Comparison of ENCODE assay signal across 17 cellular contexts in genomic region chr4:170399894-170400293, GRCh38.
DNase-seq lines count a peak whose midpoint lies in the region; ATAC-seq and TF ChIP-seq lines count a peak whose summit lies in the region.
"Had no signal": no experiment of that assay in that cellular context is flagged by ENCODE, and none has a peak within 500 bp of the region (broad histone marks: within the 10 kb centered on the region; RNA-seq: fewer than 3 reads in every experiment).

No MANE protein-coding gene starts in this region.

- no peaks in the 10 kb centered on the region for H3K36me3 Mint-ChIP-seq in activated CD4-positive, alpha-beta memory T cell treated with anti-CD3 and anti-CD28 coated beads, Interleukin-2, amount 10 ng/mL, durations not matched to agents 7 days and 5 days (ENCODE audit: low read depth)
- H3K36me3 Mint-ChIP-seq in naive thymus-derived CD8-positive, alpha-beta T cell = no peaks in the 10 kb centered on the region
- H3K36me3 Mint-ChIP-seq: CD8-positive, alpha-beta memory T cell had no signal

- no peak overlapping the region for H3K4me3 Mint-ChIP-seq in activated CD4-positive, alpha-beta memory T cell treated with anti-CD3 and anti-CD28 coated beads, Interleukin-2, amount 10 ng/mL, durations not matched to agents 7 days and 5 days
- no peak overlapping the region for H3K4me3 Mint-ChIP-seq in naive thymus-derived CD8-positive, alpha-beta T cell
- H3K4me3 Mint-ChIP-seq: CD8-positive, alpha-beta memory T cell; IgD-negative memory B cell had no signal

- ATAC-seq in SK-N-SH treated with all-trans-retinoic acid at 6 μM for 48 hours (peak; percentile 18; the same call in 2 of the 3 replicates), GM18870 (IDR thresholded peaks at IDR 0.05; ENCODE audit: unreplicated experiment) (no peak)
- ATAC-seq in naive thymus-derived CD8-positive, alpha-beta T cell = no peak

- POLR2A ChIA-PET in HEK293T (lab: Yijun Ruan, JAX) = no interaction called here
- POLR2A ChIA-PET in activated CD4-positive, alpha-beta memory T cell treated with anti-CD3 and anti-CD28 coated beads, Interleukin-2, amount 10 ng/mL, durations not matched to agents 7 days and 5 days (lab: Charles Lee) = no interaction called here
- POLR2A ChIA-PET in naive thymus-derived CD8-positive, alpha-beta T cell (lab: Charles Lee) = no interaction called here

- H3K27ac Mint-ChIP-seq in activated CD4-positive, alpha-beta memory T cell treated with anti-CD3 and anti-CD28 coated beads, Interleukin-2, amount 10 ng/mL, durations not matched to agents 7 days and 5 days = no peak overlapping the region
- H3K27ac Mint-ChIP-seq in naive thymus-derived CD8-positive, alpha-beta T cell = no peak overlapping the region
- H3K27ac Mint-ChIP-seq: CD8-positive, alpha-beta memory T cell; IgD-negative memory B cell had no signal

- no peaks in the 10 kb centered on the region for H3K4me1 Mint-ChIP-seq in activated CD4-positive, alpha-beta memory T cell treated with anti-CD3 and anti-CD28 coated beads, Interleukin-2, amount 10 ng/mL, durations not matched to agents 7 days and 5 days
- no peaks in the 10 kb centered on the region for H3K4me1 Mint-ChIP-seq in naive thymus-derived CD8-positive, alpha-beta T cell
- H3K4me1 Mint-ChIP-seq: CD8-positive, alpha-beta memory T cell had no signal

- DNase-seq in HEK293T (ENCODE audit: extremely low spot score) (no peak), kidney tubule cell (ENCODE audit: low spot score) (peak; percentile 43)
- no peak for DNase-seq in activated CD4-positive, alpha-beta memory T cell treated with anti-CD3 and anti-CD28 coated beads, Interleukin-2, amount 10 ng/mL, durations not matched to agents 7 days and 5 days
- no peak for DNase-seq in naive thymus-derived CD8-positive, alpha-beta T cell
- DNase-seq in stimulated activated naive CD4-positive, alpha-beta T cell (lab: John Stamatoyannopoulos, UW) = no peak
- DNase-seq: C1 segment of cervical spinal cord; CD8-positive, alpha-beta memory T cell; DMS79 treated with DMSO at 0.1 percent for 48 hours; MM.1S; NCI-H1092; NCI-H146; NCI-H2029 treated with DMSO at 0.1 percent for 48 hours; NCI-H2171 treated with DMSO at 0.1 percent for 48 hours; NCI-H446 treated with DMSO at 0.1 percent for 48 hours had no signal

- CTCF ChIA-PET in HEK293T (lab: Yijun Ruan, JAX) = no interaction called here
- CTCF ChIA-PET in activated CD4-positive, alpha-beta memory T cell treated with anti-CD3 and anti-CD28 coated beads, Interleukin-2, amount 10 ng/mL, durations not matched to agents 7 days and 5 days (lab: Charles Lee) = no interaction called here

- no peaks in the 10 kb centered on the region for H3K9me3 Mint-ChIP-seq in activated CD4-positive, alpha-beta memory T cell treated with anti-CD3 and anti-CD28 coated beads, Interleukin-2, amount 10 ng/mL, durations not matched to agents 7 days and 5 days
- peaks cover 0 to 23% (median 3%) of the 10 kb centered on the region in 9 donors for H3K9me3 Mint-ChIP-seq in naive thymus-derived CD8-positive, alpha-beta T cell

- no peaks in the 10 kb centered on the region for H3K27me3 Mint-ChIP-seq in activated CD4-positive, alpha-beta memory T cell treated with anti-CD3 and anti-CD28 coated beads, Interleukin-2, amount 10 ng/mL, durations not matched to agents 7 days and 5 days
- no peaks in the 10 kb centered on the region for H3K27me3 Mint-ChIP-seq in naive thymus-derived CD8-positive, alpha-beta T cell
- H3K27me3 Mint-ChIP-seq: CD8-positive, alpha-beta memory T cell; IgD-negative memory B cell had no signal

TF ChIP-seq in HEK293T, 16 proteins besides CTCF, POLR2A, EP300 and RAD21:
- TF ChIP-seq FOXM1 (IDR thresholded peaks at IDR 0.05; ENCODE audit: borderline replicate concordance) (no peak), PKNOX1 (IDR thresholded peaks at IDR 0.05) (peak; percentile 77)

TF ChIP-seq in SK-N-SH treated with all-trans-retinoic acid at 6 μM for 48 hours, 23 proteins besides CTCF, POLR2A, EP300 and RAD21:
- TF ChIP-seq ZNF70 (CRISPR knock-in tag; IDR thresholded peaks at IDR 0.05) = no peak
- no peak for TF ChIP-seq TSHZ2 (CRISPR knock-in tag; IDR thresholded peaks at IDR 0.05)
- TF ChIP-seq TCF4 (CRISPR knock-in tag; IDR thresholded peaks at IDR 0.05; ENCODE audit: borderline replicate concordance) = no peak
- TF ChIP-seq ZFP30 (CRISPR knock-in tag; IDR thresholded peaks at IDR 0.05) = no peak
- no peak for TF ChIP-seq CSDC2 (CRISPR knock-in tag; IDR thresholded peaks at IDR 0.05)
